17 cellular contexts compared by ENCODE assay signal in the genomic region with DNA sequence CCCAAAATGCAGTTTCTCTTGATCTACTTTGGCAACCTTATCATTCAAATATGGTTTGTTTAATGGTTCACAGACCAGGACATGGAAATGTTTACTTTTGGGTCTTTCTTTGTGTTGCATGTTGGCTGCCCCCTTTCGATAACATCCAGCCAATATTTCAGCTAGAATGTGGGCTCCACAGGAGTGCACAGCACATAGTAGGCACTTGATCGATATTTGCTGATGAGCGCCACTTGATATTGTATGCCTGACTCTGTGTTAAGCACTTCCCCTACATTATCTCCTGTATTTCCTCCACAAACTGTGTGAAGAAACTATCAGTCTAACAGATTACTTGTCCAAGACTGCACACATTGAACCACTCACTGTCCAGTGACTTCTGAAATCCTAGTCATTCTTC.
DNase-seq lines count a peak whose midpoint lies in the region; ATAC-seq, FAIRE-seq and TF ChIP-seq lines count a peak whose summit lies in the region.
"Had no signal": no experiment of that assay in that cellular context is flagged by ENCODE, and none has a peak within 500 bp of the region (broad histone marks: within the 10 kb centered on the region; RNA-seq: fewer than 3 reads in every experiment).

No MANE protein-coding gene starts in this region.

- TF ChIP-seq CTCF in A549 (IDR thresholded peaks at IDR 0.05) (no peak), Caco-2 (IDR thresholded peaks at IDR 0.05; ENCODE audit: insufficient read depth in 1 of 2, low read depth in 1 of 2, low read length in 1 of 2, severe bottlenecking in 1 of 2, unreplicated experiment in 1 of 2) (no peak), HepG2 (CRISPR knock-in tag; IDR thresholded peaks at IDR 0.05) (peak; percentile 36), Calu3 (IDR thresholded peaks at IDR 0.05; ENCODE audit: unreplicated experiment) (no peak)

- FAIRE-seq in A549 (lab: Jason Lieb, UNC) (no peak), HepG2 (lab: Jason Lieb, UNC) (no peak)

- H3K36me3 ChIP-seq in Caco-2 (ENCODE audit: control insufficient read depth, insufficient read depth, low read length) (no peaks in the 10 kb centered on the region), SK-N-MC (ENCODE audit: insufficient read depth, low read length) (peaks cover 6% of the 10 kb centered on the region; the same call in 1 of the 2 replicates), HepG2 (replicated peaks in 1 of 2; ENCODE audit: control insufficient read depth in 1 of 2, insufficient read depth in 2 of 2, low read length in 2 of 2) (no peaks in the 10 kb centered on the region; a peak in 2 of 5 replicates)
- H3K36me3 ChIP-seq: MG63, Peyer's patch had no signal

- in situ Hi-C loops in HepG2 (cut with HindIII; ENCODE audit: extremely low pct_ligation_motif_present, low pct_unique_long_range_greater_than_20kb) = no loop called here

- H3K4me1 ChIP-seq in A549 (peaks cover 26% of the 10 kb centered on the region), Caco-2 (peaks cover 4% of the 10 kb centered on the region; the same call in 1 of the 2 replicates), HepG2 (ENCODE audit: insufficient read depth, low read length) (peaks cover 19% of the 10 kb centered on the region)

- H3K9ac ChIP-seq in SK-N-MC (ENCODE audit: insufficient read length) (no peak overlapping the region), HepG2 (ENCODE audit: insufficient read depth, low read depth, low read length) (0 out of 2 replicates have a peak overlapping the region, but pooled peaks have one; percentile 8)

- no peak overlapping the region for H3K4me3 Mint-ChIP-seq in Caco-2 (ENCODE audit: unreplicated experiment)
- no peak overlapping the region for H3K4me3 Mint-ChIP-seq in immature natural killer cell
- H3K4me3 Mint-ChIP-seq in Calu3 (ENCODE audit: low read depth, unreplicated experiment) = no peak overlapping the region

- TF ChIP-seq EP300 in A549 (IDR thresholded peaks at IDR 0.05) = no peak
- TF ChIP-seq EP300 in HepG2 (IDR thresholded peaks at IDR 0.05; ENCODE audit: low read depth in 2 of 2, low read length in 2 of 2) = no peak
- TF ChIP-seq EP300 in HepG2 (CRISPR knock-in tag; IDR thresholded peaks at IDR 0.05; ENCODE audit: borderline replicate concordance) = no peak

- H3K9me3 Mint-ChIP-seq in Caco-2 (ENCODE audit: unreplicated experiment) = no peaks in the 10 kb centered on the region
- no peaks in the 10 kb centered on the region for H3K9me3 Mint-ChIP-seq in immature natural killer cell
- no peaks in the 10 kb centered on the region for H3K9me3 Mint-ChIP-seq in Calu3 (ENCODE audit: low read depth, unreplicated experiment)

- H3K79me2 ChIP-seq in HepG2 (ENCODE audit: insufficient read depth, low read length) = peaks cover 26% of the 10 kb centered on the region

- 70% methylated on average over 3 of the region's 3 CpGs for WGBS in A549 (ENCODE audit: missing lambda C conversion rate)
- WGBS in HepG2 (ENCODE audit: low lambda C conversion rate) = 73% methylated on average over 3 of the region's 3 CpGs

- intact Hi-C loops in Caco-2 (cut with micrococcal nuclease; ENCODE audit: unreplicated experiment) (no loop called here), HepG2 (cut with micrococcal nuclease; ENCODE audit: unreplicated experiment) (no loop called here), Calu3 (cut with micrococcal nuclease; ENCODE audit: unreplicated experiment) (no loop called here)

- ATAC-seq in A549 (peak in 1 of 2 experiments; percentile 66; a peak in 3 of 6 replicates), HepG2 (no peak; the same call in 2 of the 3 replicates), HG03354 (IDR thresholded peaks at IDR 0.05; ENCODE audit: poor library complexity, severe bottlenecking, unreplicated experiment) (no peak)
- ATAC-seq: SK-N-SH treated with all-trans-retinoic acid at 6 μM for 48 hours had no signal

- BruUV-seq in Caco-2 (replicated peaks; lab: Mats Ljungman, UMichigan) (no TSS peak), HepG2 (replicated peaks; lab: Mats Ljungman, UMichigan) (no TSS peak), Calu3 (replicated peaks; lab: Mats Ljungman, UMichigan) (no TSS peak)

- H3K27me3 ChIP-seq in Caco-2 (replicated peaks; ENCODE audit: control insufficient read depth, insufficient read depth, low read length) = no peaks in the 10 kb centered on the region
- no peaks in the 10 kb centered on the region for H3K27me3 ChIP-seq in HepG2 (ENCODE audit: control insufficient read depth in 1 of 2, insufficient read depth in 2 of 2, low read length in 2 of 2)
- H3K27me3 ChIP-seq: MG63, Peyer's patch had no signal

- TF ChIP-seq POLR2A in A549 (IDR thresholded peaks at IDR 0.05; ENCODE audit: low read length) (no peak), HepG2 (IDR thresholded peaks at IDR 0.05; ENCODE audit: insufficient read depth in 1 of 2, low read depth in 2 of 2, low read length in 2 of 2) (no peak)

- peak overlapping the region; percentile 4 to 21; a peak in 1 of 6 replicates for H3K27ac ChIP-seq in A549
- peak overlapping the region; percentile 94 for H3K27ac ChIP-seq in SK-N-MC
- peak overlapping the region; percentile 44 for H3K27ac ChIP-seq in HepG2 (ENCODE audit: extremely low read length, insufficient read depth, low read length)

- H3K27ac Mint-ChIP-seq in Caco-2 (ENCODE audit: unreplicated experiment) (peak overlapping the region; percentile 37), immature natural killer cell (peak overlapping the region in 1 of 6 donors; percentile 20), Calu3 (ENCODE audit: unreplicated experiment) (no peak overlapping the region)

- H3K36me3 Mint-ChIP-seq in Caco-2 (ENCODE audit: insufficient read depth, unreplicated experiment) (peaks cover 11% of the 10 kb centered on the region), immature natural killer cell (peaks cover 0 to 7% (median 6%) of the 10 kb centered on the region in 3 donors), Calu3 (ENCODE audit: insufficient read depth, unreplicated experiment) (peaks cover 13% of the 10 kb centered on the region)

- H4K20me1 ChIP-seq in HepG2 (ENCODE audit: insufficient read depth, low read length) = no peaks in the 10 kb centered on the region

- H3K27me3 Mint-ChIP-seq in Caco-2 (ENCODE audit: insufficient read depth, unreplicated experiment) (no peaks in the 10 kb centered on the region), immature natural killer cell (ENCODE audit: low read depth in 3 of 3) (peaks cover 0 to 2% (median 0%) of the 10 kb centered on the region in 3 donors), Calu3 (ENCODE audit: unreplicated experiment) (no peaks in the 10 kb centered on the region)

- DNase-seq in A549 (ENCODE audit: low read depth in 1 of 2, low spot score in 1 of 2) (no peak), Caco-2 (no peak), SK-N-MC (ENCODE audit: low read depth, low spot score) (no peak), HepG2 (ENCODE audit: low spot score) (no peak), immature natural killer cell (no peak), Calu3 (no peak)
- DNase-seq: EL; MG63; NCI-H1105; NCI-H1694 treated with DMSO at 0.1 percent for 48 hours; NCI-H345; NCI-H526 treated with DMSO at 0.1 percent for 48 hours; NK-92 treated with Interleukin-12 subunit alpha and Interleukin-12 subunit beta, amount 100 ng/mL, for 24 hours; Peyer's patch; Right ventricle myocardium superior had no signal

- H3K9me3 ChIP-seq in A549 (no peaks in the 10 kb centered on the region), Caco-2 (0 out of 2 replicates have a peak, but pooled peaks cover 2% of the 10 kb centered on the region), SK-N-MC (ENCODE audit: low read depth, low read length) (no peaks in the 10 kb centered on the region; the same call in 1 of the 2 replicates), HepG2 (ENCODE audit: low read length) (no peaks in the 10 kb centered on the region)
- H3K9me3 ChIP-seq: MG63, Peyer's patch had no signal

- TF ChIP-seq RAD21 in A549 (conservative IDR thresholded peaks at IDR 0.05 in 1 of 2, IDR thresholded peaks at IDR 0.05 in 1 of 2) = no peak
- no peak for TF ChIP-seq RAD21 in HepG2 (CRISPR knock-in tag; IDR thresholded peaks at IDR 0.05)

- POLR2A ChIA-PET in A549 (lab: Yijun Ruan, JAX) = no interaction called here
- POLR2A ChIA-PET in Caco-2 (lab: Charles Lee) = no interaction called here
- POLR2A ChIA-PET in HepG2 (lab: Yijun Ruan, JAX) = no interaction called here

- CTCF ChIA-PET in A549 (lab: Yijun Ruan, JAX) (no interaction called here), Caco-2 (lab: Charles Lee) (no interaction called here), HepG2 (lab: Yijun Ruan, JAX; ENCODE audit: low intra/inter-chr PET ratio, low total read pairs) (no interaction called here), Calu3 (lab: Charles Lee) (no interaction called here)

- peak overlapping the region; percentile 54 for H3K4me2 ChIP-seq in A549
- peak overlapping the region; percentile 39 for H3K4me2 ChIP-seq in HepG2 (ENCODE audit: low read depth, low read length)

- H3K4me3 ChIP-seq in A549 (no peak overlapping the region), Caco-2 (ENCODE audit: low read depth, low read length) (no peak overlapping the region), SK-N-MC (peak overlapping the region; percentile 71), HepG2 (replicated peaks in 1 of 3; ENCODE audit: insufficient read depth in 1 of 3, low read depth in 2 of 3, low read length in 3 of 3) (no peak overlapping the region)
- H3K4me3 ChIP-seq: MG63, Peyer's patch had no signal

- H3K4me1 Mint-ChIP-seq in Caco-2 (ENCODE audit: low read depth, unreplicated experiment) = peaks cover 8% of the 10 kb centered on the region
- peaks cover 25 to 58% of the 10 kb centered on the region in 2 donors for H3K4me1 Mint-ChIP-seq in immature natural killer cell
- peaks cover 20% of the 10 kb centered on the region for H3K4me1 Mint-ChIP-seq in Calu3 (ENCODE audit: low read depth, unreplicated experiment)

- no peak overlapping the region for H2AFZ ChIP-seq in HepG2 (ENCODE audit: low read length)

TF ChIP-seq in A549, 52 proteins besides CTCF, POLR2A, EP300 and RAD21 (continues in another document):
- TF ChIP-seq MYC (IDR thresholded peaks at IDR 0.05; ENCODE audit: borderline replicate concordance, low read length) (no peak), NR3C1 (IDR thresholded peaks at IDR 0.05) (no peak), POLR2AphosphoS2 (conservative IDR thresholded peaks at IDR 0.05; ENCODE audit: low read length) (no peak), KDM1A (IDR thresholded peaks at IDR 0.05; ENCODE audit: low read depth) (no peak), FOSL2 (IDR thresholded peaks at IDR 0.05) (no peak), FOSL2 (CRISPR knock-in tag; IDR thresholded peaks at IDR 0.05) (no peak), RCOR1 (IDR thresholded peaks at IDR 0.05; ENCODE audit: low read depth, low read length) (no peak), EHF (CRISPR knock-in tag; IDR thresholded peaks at IDR 0.05) (no peak)

Comparison
In these comparisons a context has a peak if more than half of its experiments do, and no peak if none do; other contexts are left out.
1. H3K27ac ChIP-seq: peak in every context shown above with its lines; median percentile 94 in SK-N-MC; 44 in HepG2; 12 in A549.